In the genomic region with DNA sequence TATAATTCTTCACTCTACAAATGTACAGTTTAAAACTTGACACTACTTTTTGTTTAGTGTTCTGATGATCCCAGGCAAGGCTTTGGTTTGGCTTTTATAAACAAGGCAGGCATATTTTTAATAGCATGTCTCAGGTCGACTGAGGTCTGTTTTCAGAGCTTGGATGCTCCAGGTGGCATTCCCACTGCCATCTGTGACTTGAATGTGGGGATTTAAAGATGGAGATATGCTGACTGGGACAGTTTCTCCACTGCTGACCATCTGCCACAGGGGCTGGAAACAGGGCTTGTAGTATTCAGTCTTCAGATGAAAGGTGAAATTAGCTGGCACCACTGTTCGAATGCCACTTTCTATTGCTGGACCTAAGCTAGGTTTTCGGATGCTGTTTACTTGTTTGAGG, we compare ENCODE assay signal across 20 cellular contexts.
DNase-seq lines count a peak whose midpoint lies in the region; FAIRE-seq and TF ChIP-seq lines count a peak whose summit lies in the region.
"Had no signal": no experiment of that assay in that cellular context is flagged by ENCODE, and none has a peak within 500 bp of the region (broad histone marks: within the 10 kb centered on the region; RNA-seq: fewer than 3 reads in every experiment).

No MANE protein-coding gene starts in this region.

- TF ChIP-seq POLR2A in H54 (IDR thresholded peaks at IDR 0.05; ENCODE audit: low read depth, low read length), result no peak

- no peaks in the 10 kb centered on the region for H3K36me3 ChIP-seq in endocrine pancreas (ENCODE audit: control insufficient read depth, insufficient read depth, low read length)
- H3K36me3 ChIP-seq: HAP-1, SJSA1 had no signal

- DNase-seq in D341Med (ENCODE audit: low spot score) (peak; percentile 34), NCI-H1694 (lab: John Stamatoyannopoulos, UW) (peak; percentile 93), NCI-H69 (lab: John Stamatoyannopoulos, UW) (peak; percentile 82), H54 (ENCODE audit: insufficient read length, low spot score) (no peak), globus pallidus (ENCODE audit: low spot score) (no peak)
- no peak for DNase-seq in stimulated activated naive CD4-positive, alpha-beta T cell treated with Interleukin-2 at 50 U/mL for 16 hours (lab: John Stamatoyannopoulos, UW)
- DNase-seq in activated CD8-positive, alpha-beta memory T cell treated with anti-CD3 and anti-CD28 coated beads, Interleukin-2, amount 50 U/mL, for 4 hours, result no peak
- DNase-seq: DND-41, GM23248, KBM-7, MM.1S, NCI-H1092 treated with DMSO at 0.1 percent for 48 hours, NCI-H1436 treated with DMSO at 0.1 percent for 48 hours, NCI-H2029 treated with DMSO at 0.1 percent for 48 hours, NCI-H774 had no signal

- H3K4me1 ChIP-seq in endocrine pancreas (ENCODE audit: control insufficient read depth, insufficient read depth, low read length), result peaks cover 8% of the 10 kb centered on the region
- H3K4me1 ChIP-seq: HAP-1, SJSA1 had no signal

- H3K9me3 ChIP-seq in endocrine pancreas (ENCODE audit: control insufficient read depth, low read length), result no peaks in the 10 kb centered on the region
- H3K9me3 ChIP-seq: HAP-1, SJSA1 had no signal

- no peak for FAIRE-seq in H54 (lab: Jason Lieb, UNC)
- FAIRE-seq: A204.1, GM12891 had no signal

- H3K27me3 ChIP-seq in endocrine pancreas (ENCODE audit: control insufficient read depth, insufficient read depth, low read length), result no peaks in the 10 kb centered on the region
- H3K27me3 ChIP-seq: SJSA1 had no signal

- H3K9ac ChIP-seq in endocrine pancreas (ENCODE audit: control insufficient read depth, insufficient read depth, low read length), result no peak overlapping the region
- H3K9ac ChIP-seq: GM23248 had no signal

- H3K4me3 ChIP-seq in endocrine pancreas (ENCODE audit: control insufficient read depth, insufficient read depth, low read length), result peak overlapping the region; percentile 19
- H3K4me3 ChIP-seq: GM23248, HAP-1, SJSA1 had no signal

Comparison
In these comparisons a context has a peak if more than half of its experiments do, and no peak if none do; other contexts are left out.
1. DNase-seq: peak in D341Med (single experiment), NCI-H1694 (single experiment) and NCI-H69 (single experiment); none in stimulated activated naive CD4-positive, alpha-beta T cell treated with Interleukin-2 at 50 U/mL for 16 hours (single experiment), H54 (single experiment), globus pallidus (single experiment) and activated CD8-positive, alpha-beta memory T cell treated with anti-CD3 and anti-CD28 coated beads, Interleukin-2, amount 50 U/mL, for 4 hours (single experiment).